Comparison of ENCODE assay signal across 8 cellular contexts in the genomic region with DNA sequence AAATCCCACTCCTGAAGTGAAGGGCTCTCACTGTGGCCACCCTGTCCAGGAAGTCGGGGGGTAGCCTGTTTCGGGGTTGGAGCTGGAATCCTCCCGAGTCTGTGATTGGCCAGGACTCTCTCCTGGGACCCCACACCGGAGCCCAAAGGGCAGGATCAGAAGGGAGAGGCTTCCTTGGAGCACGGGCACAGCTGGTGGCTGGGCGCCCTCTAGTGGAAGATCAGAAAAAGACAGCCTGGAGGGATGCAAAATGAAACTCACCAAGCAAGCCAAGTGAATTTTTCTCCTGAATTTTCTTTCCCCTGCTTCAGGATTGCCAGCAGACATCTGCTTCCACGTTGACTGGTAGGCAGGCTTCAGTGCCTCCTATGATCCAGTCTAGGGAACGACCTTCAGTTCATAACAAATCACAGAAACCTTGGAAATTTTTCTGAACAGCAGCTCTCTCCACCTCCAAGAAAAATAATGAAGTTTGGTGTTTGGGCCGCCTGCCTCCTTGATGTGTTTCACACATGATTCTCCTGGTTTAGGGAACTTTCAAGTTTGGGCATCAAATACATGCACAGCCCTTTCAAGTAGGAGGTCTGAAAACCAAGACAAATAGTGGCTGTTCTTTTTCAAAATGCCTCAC.
DNase-seq lines count a peak whose midpoint lies in the region; ATAC-seq and TF ChIP-seq lines count a peak whose summit lies in the region.

No MANE protein-coding gene starts in this region.

- no peak overlapping the region for H3K27ac ChIP-seq in right atrium auricular region

- TF ChIP-seq CTCF in right atrium auricular region (IDR thresholded peaks at IDR 0.05), result peak; percentile 92 to 94

- peaks cover 0 to 8% of the 10 kb centered on the region in 2 donors for H3K4me1 ChIP-seq in right atrium auricular region

- peak; percentile 85 for ATAC-seq in sciatic nerve
- no peak for ATAC-seq in HG03025 (IDR thresholded peaks at IDR 0.05; ENCODE audit: low FRiP score, unreplicated experiment)

- H3K9me3 ChIP-seq in MG63 (no peaks in the 10 kb centered on the region), right atrium auricular region (no peaks in the 10 kb centered on the region)

- H3K27me3 ChIP-seq in MG63 (no peaks in the 10 kb centered on the region; the same call in 1 of the 2 replicates), right atrium auricular region (no peaks in the 10 kb centered on the region)

- intact Hi-C loops in sciatic nerve (cut with DNase I), result loop anchor here (10.0 kb wide), 1 partner anchor 1251 kb away; no protein-coding TSS in a partner anchor

- H3K4me3 ChIP-seq in MG63 (no peak overlapping the region), right atrium auricular region (no peak overlapping the region)

- H3K36me3 ChIP-seq in MG63 (no peaks in the 10 kb centered on the region), right atrium auricular region (no peaks in the 10 kb centered on the region)

- in situ Hi-C loops in G401 (cut with HindIII; ENCODE audit: low sequenced_read_pairs), result no loop called here

- DNase-seq in G401 (ENCODE audit: low spot score), result peak; percentile 71
- DNase-seq in MG63, result peak; percentile 36
- DNase-seq in SKM-1 treated with dmso at 0.1 percent for 144 hours (lab: John Stamatoyannopoulos, UW; ENCODE audit: unreplicated experiment), result peak; percentile 25
- DNase-seq in amniotic epithelial cell (ENCODE audit: low read depth), result peak; percentile 20
- DNase-seq in right atrium auricular region (ENCODE audit: low spot score), result peak; percentile 71
- DNase-seq in sciatic nerve (ENCODE audit: low spot score), result peak; percentile 81
- no peak for DNase-seq in DMS153 (lab: John Stamatoyannopoulos, UW)
